In genomic region chr2:3001595-3002184, GRCh38 we compare ENCODE assay signal across 9 cellular contexts.
DNase-seq lines count a peak whose midpoint lies in the region; ATAC-seq, FAIRE-seq and TF ChIP-seq lines count a peak whose summit lies in the region.
"Had no signal": no experiment of that assay in that cellular context is flagged by ENCODE, and none has a peak within 500 bp of the region (broad histone marks: within the 10 kb centered on the region; RNA-seq: fewer than 3 reads in every experiment).

No MANE protein-coding gene starts in this region.

- H3K27me3 ChIP-seq in BLaER1, result no peaks in the 10 kb centered on the region

- no peaks in the 10 kb centered on the region for H4K20me1 ChIP-seq in BLaER1

- H3K4me1 ChIP-seq in BLaER1, result peaks cover 12% of the 10 kb centered on the region

- no peak overlapping the region for H3K4me3 ChIP-seq in BLaER1

- no peaks in the 10 kb centered on the region for H3K36me3 ChIP-seq in BLaER1

- peak overlapping the region; percentile 76 for H3K4me2 ChIP-seq in BLaER1

- FAIRE-seq in D721Med (lab: Jason Lieb, UNC), result no peak

- H3K27ac ChIP-seq in BLaER1, result no peak overlapping the region

- DNase-seq in RPMI8226 (peak; percentile 66), left colon (no peak), D721Med (ENCODE audit: insufficient read length, low spot score) (no peak), D341Med (ENCODE audit: low spot score) (no peak)
- DNase-seq: Karpas-422 had no signal

- H3K9ac ChIP-seq in BLaER1, result no peak overlapping the region

- ATAC-seq in GM21786 (IDR thresholded peaks at IDR 0.05; ENCODE audit: unreplicated experiment), result peak; percentile 75
- ATAC-seq in left colon, result peak; percentile 72
- no peak for ATAC-seq in HG03520 (IDR thresholded peaks at IDR 0.05; ENCODE audit: unreplicated experiment)
- no peak for ATAC-seq in HG02571 (IDR thresholded peaks at IDR 0.05; ENCODE audit: unreplicated experiment)

- H3K9me3 ChIP-seq in BLaER1, result no peaks in the 10 kb centered on the region

- TF ChIP-seq CTCF in D721Med (IDR thresholded peaks at IDR 0.05; ENCODE audit: insufficient read depth, missing control alignments), result no peak

- intact Hi-C loops in left colon (cut with DNase I, micrococcal nuclease), result loop anchor here in 1 of 2 donors (5.0 kb wide), 1 partner anchor 306 kb away; no protein-coding TSS in a partner anchor

Comparison
In these comparisons a context has a peak if more than half of its experiments do, and no peak if none do; other contexts are left out.
1. ATAC-seq: peak in GM21786 (single experiment) and left colon (single experiment); none in HG03520 (single experiment) and HG02571 (single experiment).